ENCODE assay signal across 15 cellular contexts in the genomic region with DNA sequence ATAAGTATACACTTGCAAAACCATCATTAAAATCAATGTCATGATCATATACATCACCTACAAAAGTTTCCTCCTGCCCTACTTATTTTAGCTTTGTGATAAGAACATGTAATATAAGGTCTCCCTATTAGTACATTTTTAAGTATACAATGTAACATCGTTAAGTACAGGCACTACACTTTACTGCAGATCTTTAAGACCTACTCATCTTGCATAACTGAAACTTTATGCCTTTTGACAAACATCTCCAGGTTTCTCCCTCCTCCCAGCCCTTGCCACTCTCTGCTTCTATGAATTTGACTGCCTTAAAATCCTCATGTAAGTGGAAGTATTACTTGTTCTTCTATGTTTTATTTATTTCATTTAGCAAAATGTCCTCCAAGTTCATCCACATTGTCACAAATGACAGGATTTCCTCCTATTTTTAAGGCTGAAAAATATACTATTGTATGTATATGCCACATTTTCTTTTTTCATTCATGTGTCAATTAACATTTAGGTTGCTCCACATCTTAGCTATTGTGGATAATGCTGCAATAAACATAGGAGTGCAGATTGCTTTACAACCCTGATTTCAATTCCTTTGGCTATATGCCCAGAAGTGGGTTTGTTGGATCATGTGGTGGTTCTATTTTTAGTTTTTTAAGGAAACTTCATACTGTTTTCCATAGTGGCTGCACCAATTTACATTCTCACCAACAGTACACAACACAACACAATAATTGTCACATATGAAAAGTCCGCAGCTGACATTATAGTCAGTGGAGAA.
DNase-seq lines count a peak whose midpoint lies in the region; ATAC-seq, FAIRE-seq and TF ChIP-seq lines count a peak whose summit lies in the region.
"Had no signal": no experiment of that assay in that cellular context is flagged by ENCODE, and none has a peak within 500 bp of the region (broad histone marks: within the 10 kb centered on the region; RNA-seq: fewer than 3 reads in every experiment).

No MANE protein-coding gene starts in this region.

- peak; percentile 15 for DNase-seq in IMR-90
- DNase-seq in SK-MEL-5 (ENCODE audit: low read depth, low spot score), result peak; percentile 43
- DNase-seq in fibroblast of lung (ENCODE audit: low read depth in 2 of 2), result peak; percentile 17 to 89
- DNase-seq in pons (ENCODE audit: low spot score), result peak; percentile 17
- DNase-seq in naive thymus-derived CD8-positive, alpha-beta T cell, result no peak
- no peak for DNase-seq in GM19239 (ENCODE audit: insufficient read length, low spot score)
- DNase-seq in NCI-H748 treated with DMSO at 0.1 percent for 48 hours (lab: John Stamatoyannopoulos, UW), result no peak
- no peak for DNase-seq in KG1 (lab: John Stamatoyannopoulos, UW)
- DNase-seq: activated CD4-positive, alpha-beta memory T cell treated with anti-CD3 and anti-CD28 coated beads, Interleukin-2, amount 10 ng/mL, durations not matched to agents 7 days and 5 days; SIG-M5; sigmoid colon; stimulated activated naive CD8-positive, alpha-beta T cell treated with anti-CD3 and anti-CD28 coated beads, Interleukin-15, Interleukin-2, amounts not matched to agents 100 U/mL and 50 U/mL, for 24 hours had no signal

- no peak overlapping the region for H3K23ac ChIP-seq in IMR-90 (ENCODE audit: low read depth, low read length)

- no TSS peak for BruUV-seq in IMR-90 (replicated peaks; lab: Mats Ljungman, UMichigan)

- no peak overlapping the region for H3K4me3 Mint-ChIP-seq in naive thymus-derived CD8-positive, alpha-beta T cell
- H3K4me3 Mint-ChIP-seq: activated CD4-positive, alpha-beta memory T cell treated with anti-CD3 and anti-CD28 coated beads, Interleukin-2, amount 10 ng/mL, durations not matched to agents 7 days and 5 days; CD14-positive monocyte; neural crest cell had no signal

- dilution Hi-C loops in IMR-90 (cut with HindIII; ENCODE audit: low sequenced_read_pairs, unreplicated experiment), result no loop called here

- no peak for TF ChIP-seq RAD21 in IMR-90 (IDR thresholded peaks at IDR 0.05; ENCODE audit: low read length)

- H3K27ac ChIP-seq in IMR-90 (ENCODE audit: insufficient read depth, low read length) (no peak overlapping the region), fibroblast of lung (ENCODE audit: insufficient read depth, low read length) (no peak overlapping the region)
- H3K27ac ChIP-seq: ascending aorta, sigmoid colon had no signal

- no peaks in the 10 kb centered on the region for H3K9me1 ChIP-seq in IMR-90 (ENCODE audit: insufficient read depth, low read length)

- no peak overlapping the region for H3K56ac ChIP-seq in IMR-90 (ENCODE audit: extremely low read depth, insufficient read depth, low read length)

- TF ChIP-seq POLR2A in IMR-90 (IDR thresholded peaks at IDR 0.05; ENCODE audit: low read depth, low read length), result no peak

- no peak overlapping the region for H2BK20ac ChIP-seq in IMR-90 (ENCODE audit: low read depth, low read length)

- POLR2A ChIA-PET in IMR-90 (lab: Charles Lee; ENCODE audit: unreplicated experiment), result no interaction called here
- POLR2A ChIA-PET in naive thymus-derived CD8-positive, alpha-beta T cell (lab: Charles Lee), result no interaction called here

- H3K4me2 ChIP-seq in IMR-90 (ENCODE audit: low read depth, low read length) (no peak overlapping the region), fibroblast of lung (ENCODE audit: extremely low read depth, insufficient read depth, low read length) (no peak overlapping the region)

- H3K79me2 ChIP-seq in fibroblast of lung (ENCODE audit: control insufficient read depth, insufficient read depth, low read length), result no peaks in the 10 kb centered on the region

- H3K4ac ChIP-seq in IMR-90 (ENCODE audit: low read depth, low read length), result no peak overlapping the region

- H3K36me3 Mint-ChIP-seq in naive thymus-derived CD8-positive, alpha-beta T cell, result no peaks in the 10 kb centered on the region
- H3K36me3 Mint-ChIP-seq: CD14-positive monocyte had no signal

- no peak overlapping the region for H2BK5ac ChIP-seq in IMR-90 (ENCODE audit: low read depth, low read length, poor library complexity, severe bottlenecking)

- H3K9ac ChIP-seq in IMR-90 (ENCODE audit: low read depth, low read length) (no peak overlapping the region), fibroblast of lung (ENCODE audit: insufficient read depth, low read length) (no peak overlapping the region)

- no peak overlapping the region for H2AK9ac ChIP-seq in IMR-90 (replicated peaks; ENCODE audit: low read depth, low read length, poor library complexity)

- H3K79me1 ChIP-seq in IMR-90 (ENCODE audit: low read depth in 1 of 2, low read length in 2 of 2), result no peaks in the 10 kb centered on the region

- H4K5ac ChIP-seq in IMR-90 (ENCODE audit: low read depth, low read length), result no peak overlapping the region

- no CpG with 5 or more reads among the region's 2 CpGs for WGBS in IMR-90 (ENCODE audit: extremely low coverage in 2 of 2, insufficient read length in 1 of 2), 2 experiments

- H3K27me3 Mint-ChIP-seq in naive thymus-derived CD8-positive, alpha-beta T cell, result no peaks in the 10 kb centered on the region
- H3K27me3 Mint-ChIP-seq: activated CD4-positive, alpha-beta memory T cell treated with anti-CD3 and anti-CD28 coated beads, Interleukin-2, amount 10 ng/mL, durations not matched to agents 7 days and 5 days had no signal

- H2AFZ ChIP-seq in IMR-90 (replicated peaks; ENCODE audit: low read length, poor library complexity) (no peak overlapping the region), fibroblast of lung (ENCODE audit: low read length) (no peak overlapping the region)

- H3K9me3 Mint-ChIP-seq in naive thymus-derived CD8-positive, alpha-beta T cell, result peaks cover 0 to 10% (median 0%) of the 10 kb centered on the region in 9 donors
- H3K9me3 Mint-ChIP-seq: neural crest cell had no signal

- no peak overlapping the region for H2AK5ac ChIP-seq in IMR-90 (ENCODE audit: low read depth, low read length)

- H3K27ac Mint-ChIP-seq in naive thymus-derived CD8-positive, alpha-beta T cell, result no peak overlapping the region
- H3K27ac Mint-ChIP-seq: activated CD4-positive, alpha-beta memory T cell treated with anti-CD3 and anti-CD28 coated beads, Interleukin-2, amount 10 ng/mL, durations not matched to agents 7 days and 5 days; CD14-positive monocyte had no signal

- in situ Hi-C loops in IMR-90 (cut with MboI; ENCODE audit: low sequenced_read_pairs) (no loop called here), SK-MEL-5 (cut with HindIII; ENCODE audit: low pct_unique_long_range_greater_than_20kb, low sequenced_read_pairs) (no loop called here)

- FAIRE-seq in GM19239 (lab: Jason Lieb, UNC), result no peak

- CTCF ChIA-PET in IMR-90 (lab: Yijun Ruan, JAX), result no interaction called here

- H3K27me3 ChIP-seq in IMR-90 (ENCODE audit: control insufficient read depth, insufficient read depth, low read length) (no peaks in the 10 kb centered on the region), fibroblast of lung (ENCODE audit: control insufficient read depth, insufficient read depth, low read length) (no peaks in the 10 kb centered on the region)
- H3K27me3 ChIP-seq: ascending aorta, sigmoid colon had no signal

- H3K4me3 ChIP-seq in IMR-90 (ENCODE audit: insufficient read depth, low read depth, low read length) (no peak overlapping the region), fibroblast of lung (replicated peaks in 1 of 4; ENCODE audit: control extremely low read depth in 1 of 4, insufficient read depth in 1 of 4, low read depth in 3 of 4, low read length in 4 of 4) (no peak overlapping the region)
- H3K4me3 ChIP-seq: ascending aorta, sigmoid colon had no signal

- H3K4me1 Mint-ChIP-seq in naive thymus-derived CD8-positive, alpha-beta T cell, result no peaks in the 10 kb centered on the region
- H3K4me1 Mint-ChIP-seq: activated CD4-positive, alpha-beta memory T cell treated with anti-CD3 and anti-CD28 coated beads, Interleukin-2, amount 10 ng/mL, durations not matched to agents 7 days and 5 days; CD14-positive monocyte; neural crest cell had no signal

- no peak overlapping the region for H2BK120ac ChIP-seq in IMR-90 (ENCODE audit: low read depth, low read length)

- intact Hi-C loops in IMR-90 (cut with micrococcal nuclease), result no loop called here

- no peak for TF ChIP-seq CTCF in IMR-90 (conservative IDR thresholded peaks at IDR 0.05; ENCODE audit: low read depth, low read length)
- TF ChIP-seq CTCF in fibroblast of lung (conservative IDR thresholded peaks at IDR 0.05 in 1 of 2, IDR thresholded peaks at IDR 0.05 in 1 of 2; ENCODE audit: low read depth in 1 of 2, low read length in 2 of 2), result no peak

- H4K20me1 ChIP-seq in IMR-90 (ENCODE audit: insufficient read depth, low read length), result no peaks in the 10 kb centered on the region
- H4K20me1 ChIP-seq in fibroblast of lung (ENCODE audit: control insufficient read depth, extremely low read depth, insufficient read depth, low read length), result no peaks in the 10 kb centered on the region

- H3K18ac ChIP-seq in IMR-90 (ENCODE audit: low read depth, low read length), result no peak overlapping the region

- no peak overlapping the region for H4K91ac ChIP-seq in IMR-90 (ENCODE audit: insufficient read depth, low read depth, low read length)

- no peak overlapping the region for H2BK15ac ChIP-seq in IMR-90 (ENCODE audit: low read depth, low read length)

- no peaks in the 10 kb centered on the region for H3K9me3 ChIP-seq in IMR-90 (ENCODE audit: control insufficient read depth, insufficient read depth, low read length)
- H3K9me3 ChIP-seq in fibroblast of lung (ENCODE audit: control insufficient read depth, insufficient read depth, low read depth, low read length), result no peaks in the 10 kb centered on the region
- H3K9me3 ChIP-seq: ascending aorta, sigmoid colon had no signal

- H3K36me3 ChIP-seq in IMR-90 (ENCODE audit: control insufficient read depth, insufficient read depth, low read length), result no peaks in the 10 kb centered on the region
- no peaks in the 10 kb centered on the region for H3K36me3 ChIP-seq in fibroblast of lung (ENCODE audit: control insufficient read depth, insufficient read depth, low read length)
- H3K36me3 ChIP-seq: ascending aorta, sigmoid colon had no signal

- no peak for ATAC-seq in IMR-90 (ENCODE audit: low read depth)
- no peak for ATAC-seq in naive thymus-derived CD8-positive, alpha-beta T cell
- ATAC-seq: stimulated activated naive CD8-positive, alpha-beta T cell treated with anti-CD3 and anti-CD28 coated beads, Interleukin-15, Interleukin-2, amounts not matched to agents 100 U/mL and 50 U/mL, for 24 hours had no signal

- no peak overlapping the region for H4K8ac ChIP-seq in IMR-90 (ENCODE audit: low read depth in 2 of 2, low read length in 2 of 2)

- H3K4me1 ChIP-seq in IMR-90 (ENCODE audit: control insufficient read depth, insufficient read depth, low read length) (no peaks in the 10 kb centered on the region), fibroblast of lung (ENCODE audit: control insufficient read depth, extremely low read depth, insufficient read depth, low read length) (no peaks in the 10 kb centered on the region)
- H3K4me1 ChIP-seq: ascending aorta had no signal

- H3K14ac ChIP-seq in IMR-90 (replicated peaks; ENCODE audit: low read depth, low read length), result no peak overlapping the region

TF ChIP-seq in IMR-90, 13 proteins besides CTCF, POLR2A, EP300 and RAD21 (continues in another document):
- TF ChIP-seq FOS (IDR thresholded peaks at IDR 0.05; ENCODE audit: low read depth, low read length) (no peak), MAFK (IDR thresholded peaks at IDR 0.05; ENCODE audit: low read depth, low read length) (no peak)

Comparison
In these comparisons a context has a peak if more than half of its experiments do, and no peak if none do; other contexts are left out.
1. DNase-seq: peak in IMR-90 (single experiment), SK-MEL-5 (single experiment), fibroblast of lung (2 of 2) and pons (single experiment); none in naive thymus-derived CD8-positive, alpha-beta T cell (0 of 10), GM19239 (single experiment), NCI-H748 treated with DMSO at 0.1 percent for 48 hours (single experiment) and KG1 (single experiment).